ENCODE assay signal across 2 cellular contexts in the genomic region with DNA sequence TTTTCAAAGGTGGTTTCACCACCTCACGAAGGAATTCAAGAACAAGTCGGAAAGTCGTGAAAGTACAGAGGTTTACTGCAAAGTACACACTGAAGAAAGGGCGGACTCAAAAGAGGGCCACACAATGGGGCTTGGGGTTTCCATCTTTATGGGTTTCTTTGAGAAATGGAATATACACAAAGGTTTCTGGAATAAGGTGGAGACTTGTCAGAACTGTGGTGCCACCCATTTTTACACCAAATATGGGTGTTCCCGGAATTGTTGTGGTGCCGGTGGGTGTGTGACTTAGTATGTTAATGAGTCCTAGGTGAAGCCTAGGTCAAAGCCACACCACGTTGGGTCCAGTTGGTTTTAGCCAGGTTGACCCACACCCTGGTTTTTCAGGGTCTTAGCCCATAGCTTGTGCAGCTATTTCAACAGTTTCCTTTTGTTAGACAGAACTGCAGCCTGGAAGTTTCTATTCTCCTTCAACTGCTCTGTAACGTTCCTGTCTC.
TF ChIP-seq lines count a peak whose summit lies in the region.

No MANE protein-coding gene starts in this region.

TF ChIP-seq in A549, 52 proteins besides CTCF, POLR2A, EP300 and RAD21:
- TF ChIP-seq HOXA7 (CRISPR knock-in tag; IDR thresholded peaks at IDR 0.05) = no peak
- no peak for TF ChIP-seq MAZ (IDR thresholded peaks at IDR 0.05; ENCODE audit: borderline replicate concordance, low read depth, low read length)
- TF ChIP-seq TP53 (CRISPR knock-in tag; IDR thresholded peaks at IDR 0.05) = 0 out of 2 replicates have a peak, but pooled peaks have one; percentile 48
- TF ChIP-seq, protein P1, sequence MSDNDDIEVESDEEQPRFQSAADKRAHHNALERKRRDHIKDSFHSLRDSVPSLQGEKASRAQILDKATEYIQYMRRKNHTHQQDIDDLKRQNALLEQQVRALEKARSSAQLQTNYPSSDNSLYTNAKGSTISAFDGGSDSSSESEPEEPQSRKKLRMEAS (IDR thresholded peaks at IDR 0.05) = peak; percentile 59; the same call in 1 of the 2 replicates
- no peak for TF ChIP-seq ESRRA (IDR thresholded peaks at IDR 0.05; ENCODE audit: borderline replicate concordance, low read length)
- TF ChIP-seq, protein P2, sequence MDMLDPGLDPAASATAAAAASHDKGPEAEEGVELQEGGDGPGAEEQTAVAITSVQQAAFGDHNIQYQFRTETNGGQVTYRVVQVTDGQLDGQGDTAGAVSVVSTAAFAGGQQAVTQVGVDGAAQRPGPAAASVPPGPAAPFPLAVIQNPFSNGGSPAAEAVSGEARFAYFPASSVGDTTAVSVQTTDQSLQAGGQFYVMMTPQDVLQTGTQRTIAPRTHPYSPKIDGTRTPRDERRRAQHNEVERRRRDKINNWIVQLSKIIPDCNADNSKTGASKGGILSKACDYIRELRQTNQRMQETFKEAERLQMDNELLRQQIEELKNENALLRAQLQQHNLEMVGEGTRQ (IDR thresholded peaks at IDR 0.05) = no peak
- TF ChIP-seq EHMT2 (IDR thresholded peaks at IDR 0.05; ENCODE audit: low read depth) = peak; percentile 75
- no peak for TF ChIP-seq CHD4 (IDR thresholded peaks at IDR 0.05; ENCODE audit: borderline replicate concordance)

TF ChIP-seq in K562, 482 proteins besides CTCF, POLR2A, EP300 and RAD21 (continues in another document):
- TF ChIP-seq ZNF197 (CRISPR knock-in tag; IDR thresholded peaks at IDR 0.05; ENCODE audit: low read depth) = no peak
- TF ChIP-seq SUPT5H (IDR thresholded peaks at IDR 0.05) = peak; percentile 60
- no peak for TF ChIP-seq NELFE (IDR thresholded peaks at IDR 0.05; ENCODE audit: insufficient read depth, insufficient read length)
- TF ChIP-seq SRSF1 (IDR thresholded peaks at IDR 0.05; ENCODE audit: low read depth, low read length) = no peak
- TF ChIP-seq ZEB2 (IDR thresholded peaks at IDR 0.05) = peak; percentile 22; the same call in 1 of the 2 replicates
- no peak for TF ChIP-seq SETDB1 (IDR thresholded peaks at IDR 0.05; ENCODE audit: low read length)
- TF ChIP-seq FOXM1 (IDR thresholded peaks at IDR 0.05; ENCODE audit: low read depth) = no peak
- no peak for TF ChIP-seq FOXM1 (CRISPR knock-in tag; IDR thresholded peaks at IDR 0.05; ENCODE audit: low read depth)
- no peak for TF ChIP-seq NR2C2 (CRISPR knock-in tag; IDR thresholded peaks at IDR 0.05)
- TF ChIP-seq NR2C2 (tag; IDR thresholded peaks at IDR 0.05) = 0 out of 2 replicates have a peak, but pooled peaks have one; percentile 5
- TF ChIP-seq, protein P3, sequence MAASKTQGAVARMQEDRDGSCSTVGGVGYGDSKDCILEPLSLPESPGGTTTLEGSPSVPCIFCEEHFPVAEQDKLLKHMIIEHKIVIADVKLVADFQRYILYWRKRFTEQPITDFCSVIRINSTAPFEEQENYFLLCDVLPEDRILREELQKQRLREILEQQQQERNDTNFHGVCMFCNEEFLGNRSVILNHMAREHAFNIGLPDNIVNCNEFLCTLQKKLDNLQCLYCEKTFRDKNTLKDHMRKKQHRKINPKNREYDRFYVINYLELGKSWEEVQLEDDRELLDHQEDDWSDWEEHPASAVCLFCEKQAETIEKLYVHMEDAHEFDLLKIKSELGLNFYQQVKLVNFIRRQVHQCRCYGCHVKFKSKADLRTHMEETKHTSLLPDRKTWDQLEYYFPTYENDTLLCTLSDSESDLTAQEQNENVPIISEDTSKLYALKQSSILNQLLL (CRISPR knock-in tag; IDR thresholded peaks at IDR 0.05; ENCODE audit: borderline replicate concordance) = no peak
- TF ChIP-seq ZNF766 (CRISPR knock-in tag; conservative IDR thresholded peaks at IDR 0.05) = peak; percentile 87
- no peak for TF ChIP-seq CBX1 (IDR thresholded peaks at IDR 0.05; ENCODE audit: low read depth)
- TF ChIP-seq E2F8 (IDR thresholded peaks at IDR 0.05; ENCODE audit: low read depth, partially characterized antibody) = peak; percentile 44
- 0 out of 2 replicates have a peak, but pooled peaks have one; percentile 48 for TF ChIP-seq NBN (IDR thresholded peaks at IDR 0.05; ENCODE audit: low read depth)
- TF ChIP-seq YY1 (IDR thresholded peaks at IDR 0.05; ENCODE audit: borderline replicate concordance in 1 of 3, control insufficient read depth in 1 of 3, extremely low read depth in 1 of 3, insufficient read depth in 3 of 3, insufficient read length in 1 of 3, insufficient replicate concordance in 2 of 3, low read depth in 1 of 3, low read length in 2 of 3) = peak in 1 of 3 experiments; percentile 73
- TF ChIP-seq HDAC1 (IDR thresholded peaks at IDR 0.05) = peak in 1 of 2 experiments; percentile 62; a peak in 2 of 4 replicates
- no peak for TF ChIP-seq HDAC3 (IDR thresholded peaks at IDR 0.05; ENCODE audit: borderline replicate concordance, partially characterized antibody)
- TF ChIP-seq, protein P4, sequence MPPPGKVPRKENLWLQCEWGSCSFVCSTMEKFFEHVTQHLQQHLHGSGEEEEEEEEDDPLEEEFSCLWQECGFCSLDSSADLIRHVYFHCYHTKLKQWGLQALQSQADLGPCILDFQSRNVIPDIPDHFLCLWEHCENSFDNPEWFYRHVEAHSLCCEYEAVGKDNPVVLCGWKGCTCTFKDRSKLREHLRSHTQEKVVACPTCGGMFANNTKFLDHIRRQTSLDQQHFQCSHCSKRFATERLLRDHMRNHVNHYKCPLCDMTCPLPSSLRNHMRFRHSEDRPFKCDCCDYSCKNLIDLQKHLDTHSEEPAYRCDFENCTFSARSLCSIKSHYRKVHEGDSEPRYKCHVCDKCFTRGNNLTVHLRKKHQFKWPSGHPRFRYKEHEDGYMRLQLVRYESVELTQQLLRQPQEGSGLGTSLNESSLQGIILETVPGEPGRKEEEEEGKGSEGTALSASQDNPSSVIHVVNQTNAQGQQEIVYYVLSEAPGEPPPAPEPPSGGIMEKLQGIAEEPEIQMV (tag; conservative IDR thresholded peaks at IDR 0.05; ENCODE audit: low read depth) = peak; percentile 92
- 0 out of 2 replicates have a peak, but pooled peaks have one; percentile 55 for TF ChIP-seq ZNF175 (CRISPR knock-in tag; IDR thresholded peaks at IDR 0.05; ENCODE audit: low read depth)
- TF ChIP-seq CEBPB (tag; IDR thresholded peaks at IDR 0.05) = 0 out of 2 replicates have a peak, but pooled peaks have one; percentile 7
- TF ChIP-seq ZNF239 (CRISPR knock-in tag; IDR thresholded peaks at IDR 0.05) = no peak
- TF ChIP-seq SIN3A (IDR thresholded peaks at IDR 0.05; ENCODE audit: borderline replicate concordance in 2 of 2, control insufficient read depth in 1 of 2, low read depth in 2 of 2, low read length in 2 of 2) = peak in 1 of 2 experiments; percentile 65; a peak in 2 of 4 replicates
- TF ChIP-seq TAF7 (tag; IDR thresholded peaks at IDR 0.05) = peak; percentile 34; the same call in 1 of the 2 replicates
- peak; percentile 62 for TF ChIP-seq BRD9 (IDR thresholded peaks at IDR 0.05; ENCODE audit: low read depth, partially characterized antibody)
- TF ChIP-seq, protein P5, sequence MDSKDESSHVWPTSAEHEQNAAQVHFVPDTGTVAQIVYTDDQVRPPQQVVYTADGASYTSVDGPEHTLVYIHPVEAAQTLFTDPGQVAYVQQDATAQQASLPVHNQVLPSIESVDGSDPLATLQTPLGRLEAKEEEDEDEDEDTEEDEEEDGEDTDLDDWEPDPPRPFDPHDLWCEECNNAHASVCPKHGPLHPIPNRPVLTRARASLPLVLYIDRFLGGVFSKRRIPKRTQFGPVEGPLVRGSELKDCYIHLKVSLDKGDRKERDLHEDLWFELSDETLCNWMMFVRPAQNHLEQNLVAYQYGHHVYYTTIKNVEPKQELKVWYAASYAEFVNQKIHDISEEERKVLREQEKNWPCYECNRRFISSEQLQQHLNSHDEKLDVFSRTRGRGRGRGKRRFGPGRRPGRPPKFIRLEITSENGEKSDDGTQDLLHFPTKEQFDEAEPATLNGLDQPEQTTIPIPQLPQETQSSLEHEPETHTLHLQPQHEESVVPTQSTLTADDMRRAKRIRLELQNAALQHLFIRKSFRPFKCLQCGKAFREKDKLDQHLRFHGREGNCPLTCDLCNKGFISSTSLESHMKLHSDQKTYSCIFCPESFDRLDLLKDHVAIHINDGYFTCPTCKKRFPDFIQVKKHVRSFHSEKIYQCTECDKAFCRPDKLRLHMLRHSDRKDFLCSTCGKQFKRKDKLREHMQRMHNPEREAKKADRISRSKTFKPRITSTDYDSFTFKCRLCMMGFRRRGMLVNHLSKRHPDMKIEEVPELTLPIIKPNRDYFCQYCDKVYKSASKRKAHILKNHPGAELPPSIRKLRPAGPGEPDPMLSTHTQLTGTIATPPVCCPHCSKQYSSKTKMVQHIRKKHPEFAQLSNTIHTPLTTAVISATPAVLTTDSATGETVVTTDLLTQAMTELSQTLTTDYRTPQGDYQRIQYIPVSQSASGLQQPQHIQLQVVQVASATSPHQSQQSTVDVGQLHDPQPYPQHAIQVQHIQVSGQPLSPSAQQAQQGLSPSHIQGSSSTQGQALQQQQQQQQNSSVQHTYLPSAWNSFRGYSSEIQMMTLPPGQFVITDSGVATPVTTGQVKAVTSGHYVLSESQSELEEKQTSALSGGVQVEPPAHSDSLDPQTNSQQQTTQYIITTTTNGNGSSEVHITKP (IDR thresholded peaks at IDR 0.05; ENCODE audit: partially characterized antibody) = peak; percentile 64
- peak; percentile 12 for TF ChIP-seq TBP (optimal IDR thresholded peaks at IDR 0.05; ENCODE audit: low read depth, low read length)
- no peak for TF ChIP-seq GABPB2 (CRISPR knock-in tag; conservative IDR thresholded peaks at IDR 0.05)
- no peak for TF ChIP-seq CBFA2T3 (IDR thresholded peaks at IDR 0.05)
- no peak for TF ChIP-seq GTF2A2 (tag; IDR thresholded peaks at IDR 0.05)
- peak; percentile 62 to 74; a peak in 2 of 4 replicates for TF ChIP-seq FOXK2 (conservative IDR thresholded peaks at IDR 0.05 in 1 of 2, IDR thresholded peaks at IDR 0.05 in 1 of 2; ENCODE audit: low read depth in 2 of 2)
- peak; percentile 35 for TF ChIP-seq POLR2B (IDR thresholded peaks at IDR 0.05; ENCODE audit: low read depth, partially characterized antibody)
- TF ChIP-seq, protein P6, sequence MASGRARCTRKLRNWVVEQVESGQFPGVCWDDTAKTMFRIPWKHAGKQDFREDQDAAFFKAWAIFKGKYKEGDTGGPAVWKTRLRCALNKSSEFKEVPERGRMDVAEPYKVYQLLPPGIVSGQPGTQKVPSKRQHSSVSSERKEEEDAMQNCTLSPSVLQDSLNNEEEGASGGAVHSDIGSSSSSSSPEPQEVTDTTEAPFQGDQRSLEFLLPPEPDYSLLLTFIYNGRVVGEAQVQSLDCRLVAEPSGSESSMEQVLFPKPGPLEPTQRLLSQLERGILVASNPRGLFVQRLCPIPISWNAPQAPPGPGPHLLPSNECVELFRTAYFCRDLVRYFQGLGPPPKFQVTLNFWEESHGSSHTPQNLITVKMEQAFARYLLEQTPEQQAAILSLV (tag; IDR thresholded peaks at IDR 0.05) = no peak
- TF ChIP-seq ZBTB11 (CRISPR knock-in tag; IDR thresholded peaks at IDR 0.05) = 0 out of 6 replicates have a peak, but pooled peaks of 1 of the 3 experiments have one; percentile 4
- TF ChIP-seq, protein P7, sequence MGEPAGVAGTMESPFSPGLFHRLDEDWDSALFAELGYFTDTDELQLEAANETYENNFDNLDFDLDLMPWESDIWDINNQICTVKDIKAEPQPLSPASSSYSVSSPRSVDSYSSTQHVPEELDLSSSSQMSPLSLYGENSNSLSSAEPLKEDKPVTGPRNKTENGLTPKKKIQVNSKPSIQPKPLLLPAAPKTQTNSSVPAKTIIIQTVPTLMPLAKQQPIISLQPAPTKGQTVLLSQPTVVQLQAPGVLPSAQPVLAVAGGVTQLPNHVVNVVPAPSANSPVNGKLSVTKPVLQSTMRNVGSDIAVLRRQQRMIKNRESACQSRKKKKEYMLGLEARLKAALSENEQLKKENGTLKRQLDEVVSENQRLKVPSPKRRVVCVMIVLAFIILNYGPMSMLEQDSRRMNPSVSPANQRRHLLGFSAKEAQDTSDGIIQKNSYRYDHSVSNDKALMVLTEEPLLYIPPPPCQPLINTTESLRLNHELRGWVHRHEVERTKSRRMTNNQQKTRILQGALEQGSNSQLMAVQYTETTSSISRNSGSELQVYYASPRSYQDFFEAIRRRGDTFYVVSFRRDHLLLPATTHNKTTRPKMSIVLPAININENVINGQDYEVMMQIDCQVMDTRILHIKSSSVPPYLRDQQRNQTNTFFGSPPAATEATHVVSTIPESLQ (CRISPR knock-in tag; IDR thresholded peaks at IDR 0.05) = peak; percentile 82
- TF ChIP-seq PHF8 (IDR thresholded peaks at IDR 0.05; ENCODE audit: borderline replicate concordance, low read length) = peak; percentile 42; the same call in 1 of the 2 replicates
